14 cellular contexts compared by ENCODE assay signal in genomic region chr5:173802670-173803165, GRCh38.
DNase-seq lines count a peak whose midpoint lies in the region; ATAC-seq and TF ChIP-seq lines count a peak whose summit lies in the region.
"Had no signal": no experiment of that assay in that cellular context is flagged by ENCODE, and none has a peak within 500 bp of the region (broad histone marks: within the 10 kb centered on the region; RNA-seq: fewer than 3 reads in every experiment).

No MANE protein-coding gene starts in this region.

- intact Hi-C loops in Right ventricle myocardium superior (cut with DNase I), result no loop called here

- H3K9me3 Mint-ChIP-seq in H9, result peaks cover 0 to 7% of the 10 kb centered on the region in 2 experiments; a peak in 3 of 5 replicates
- H3K9me3 Mint-ChIP-seq: activated CD4-positive, alpha-beta T cell treated with anti-CD3 and anti-CD28 coated beads, Interleukin-2, amount 10 ng/mL, durations not matched to agents 24 days and 14 days had no signal

- no peak overlapping the region for H2BK5ac ChIP-seq in H9 (ENCODE audit: insufficient read length, low read length)

- H3K27ac ChIP-seq in H9 (ENCODE audit: insufficient read length, low read depth, low read length), result no peak overlapping the region
- H3K27ac ChIP-seq in RWPE2 (ENCODE audit: poor library complexity, severe bottlenecking), result peak overlapping the region; percentile 6
- no peak overlapping the region for H3K27ac ChIP-seq in effector memory CD4-positive, alpha-beta T cell (ENCODE audit: insufficient read depth, low read length, poor library complexity, severe bottlenecking)
- H3K27ac ChIP-seq: prostate gland had no signal

- H2BK120ac ChIP-seq in H9 (ENCODE audit: low read depth, low read length, poor library complexity, severe bottlenecking), result no peak overlapping the region

- H3K4me1 ChIP-seq in H9 (ENCODE audit: insufficient read depth, low read length), result no peaks in the 10 kb centered on the region
- H3K4me1 ChIP-seq in RWPE2 (ENCODE audit: insufficient read depth, poor library complexity, severe bottlenecking), result peaks cover 14% of the 10 kb centered on the region
- H3K4me1 ChIP-seq in effector memory CD4-positive, alpha-beta T cell (ENCODE audit: control insufficient read depth, insufficient read depth, low read length, poor library complexity, severe bottlenecking), result no peaks in the 10 kb centered on the region
- H3K4me1 ChIP-seq: prostate gland had no signal

- no peaks in the 10 kb centered on the region for H3K36me3 ChIP-seq in RWPE2 (ENCODE audit: low read depth)
- H3K36me3 ChIP-seq in effector memory CD4-positive, alpha-beta T cell (ENCODE audit: control insufficient read depth, insufficient read depth, low read length), result no peaks in the 10 kb centered on the region
- H3K36me3 ChIP-seq: prostate gland had no signal

- H3K27me3 Mint-ChIP-seq in H9 (ENCODE audit: low read depth), result peaks cover 1% of the 10 kb centered on the region; the same call in 1 of the 2 replicates
- H3K27me3 Mint-ChIP-seq: activated CD4-positive, alpha-beta T cell treated with anti-CD3 and anti-CD28 coated beads, Interleukin-2, amount 10 ng/mL, durations not matched to agents 24 days and 14 days; activated naive CD8-positive, alpha-beta T cell had no signal

- no peak overlapping the region for H3K27ac Mint-ChIP-seq in H9
- H3K27ac Mint-ChIP-seq: activated CD4-positive, alpha-beta T cell treated with anti-CD3 and anti-CD28 coated beads, Interleukin-2, amount 10 ng/mL, durations not matched to agents 24 days and 14 days; activated naive CD8-positive, alpha-beta T cell; CD8-positive, alpha-beta T cell had no signal

- no peak overlapping the region for H3K56ac ChIP-seq in H9 (ENCODE audit: insufficient read length, low read depth, low read length)

- TF ChIP-seq CTCF in H9 (conservative IDR thresholded peaks at IDR 0.05) (no peak), RWPE2 (IDR thresholded peaks at IDR 0.05; ENCODE audit: poor library complexity, severe bottlenecking) (no peak)

- H2AFZ ChIP-seq in H9 (ENCODE audit: low read length), result no peak overlapping the region

- H3K4me2 ChIP-seq in H9 (ENCODE audit: insufficient read depth, insufficient read length, low read length), result no peak overlapping the region

- H4K8ac ChIP-seq in H9 (replicated peaks; ENCODE audit: insufficient read length, low read depth, low read length), result no peak overlapping the region

- H2AK5ac ChIP-seq in H9 (ENCODE audit: insufficient read length, low read length), result no peak overlapping the region

- H4K5ac ChIP-seq in H9 (ENCODE audit: insufficient read length, low read depth, low read length), result no peak overlapping the region

- H2BK20ac ChIP-seq in H9 (ENCODE audit: low read depth, low read length, poor library complexity, severe bottlenecking), result no peak overlapping the region

- no peak overlapping the region for H3K4me3 Mint-ChIP-seq in H9
- H3K4me3 Mint-ChIP-seq: activated CD4-positive, alpha-beta T cell treated with anti-CD3 and anti-CD28 coated beads, Interleukin-2, amount 10 ng/mL, durations not matched to agents 24 days and 14 days; activated naive CD8-positive, alpha-beta T cell; CD8-positive, alpha-beta T cell had no signal

- no peaks in the 10 kb centered on the region for H3K4me1 Mint-ChIP-seq in H9
- H3K4me1 Mint-ChIP-seq: activated CD4-positive, alpha-beta T cell treated with anti-CD3 and anti-CD28 coated beads, Interleukin-2, amount 10 ng/mL, durations not matched to agents 24 days and 14 days had no signal

- H3K79me1 ChIP-seq in H9 (ENCODE audit: insufficient read depth, low read depth, low read length, poor library complexity, severe bottlenecking), result no peaks in the 10 kb centered on the region

- DNase-seq in H9 (no peak), RWPE2 (ENCODE audit: low spot score) (peak; percentile 74), Right ventricle myocardium superior (peak; percentile 69), renal cortical epithelial cell (ENCODE audit: low read depth) (peak; percentile 91), NCI-H2081 treated with DMSO at 0.1 percent for 48 hours (lab: John Stamatoyannopoulos, UW) (no peak), activated gamma-delta T cell treated with Interleukin-2 at 50 U/mL for 16 hours (no peak)
- DNase-seq in effector memory CD4-positive, alpha-beta T cell, result no peak
- DNase-seq: activated CD4-positive, alpha-beta T cell treated with anti-CD3 and anti-CD28 coated beads, Interleukin-2, amount 10 ng/mL, durations not matched to agents 24 days and 14 days; CD8-positive, alpha-beta T cell; RPMI8226 had no signal

- H3K79me2 ChIP-seq in H9 (ENCODE audit: insufficient read depth, low read length), result no peaks in the 10 kb centered on the region

- peaks cover 0 to 6% (median 2%) of the 10 kb centered on the region in 3 experiments; a peak in 2 of 7 replicates for H3K36me3 Mint-ChIP-seq in H9 (ENCODE audit: insufficient read depth in 1 of 3, low read depth in 3 of 3)
- H3K36me3 Mint-ChIP-seq: activated naive CD8-positive, alpha-beta T cell; CD8-positive, alpha-beta T cell had no signal

- H2BK12ac ChIP-seq in H9 (ENCODE audit: insufficient read length, low read depth, low read length), result no peak overlapping the region

- H3K9me3 ChIP-seq in H9 (ENCODE audit: control insufficient read depth, low read depth, low read length) (no peaks in the 10 kb centered on the region), RWPE2 (ENCODE audit: severe bottlenecking) (no peaks in the 10 kb centered on the region)
- no peaks in the 10 kb centered on the region for H3K9me3 ChIP-seq in effector memory CD4-positive, alpha-beta T cell (ENCODE audit: control insufficient read depth, low read length)
- H3K9me3 ChIP-seq: prostate gland had no signal

- no peak overlapping the region; the same call in 1 of the 2 replicates for H3K14ac ChIP-seq in H9 (ENCODE audit: insufficient read depth, low read length)

- WGBS in H9 (ENCODE audit: extremely low coverage, insufficient read length, low lambda C conversion rate), result no CpG with 5 or more reads among the region's 7 CpGs

- no peaks in the 10 kb centered on the region for H3K27me3 ChIP-seq in H9 (ENCODE audit: insufficient read depth, low read length)
- no peaks in the 10 kb centered on the region for H3K27me3 ChIP-seq in RWPE2 (ENCODE audit: insufficient read depth, poor library complexity, severe bottlenecking)
- no peaks in the 10 kb centered on the region for H3K27me3 ChIP-seq in effector memory CD4-positive, alpha-beta T cell (replicated peaks; ENCODE audit: control insufficient read depth, insufficient read depth, low read length, poor library complexity, severe bottlenecking)

- peak overlapping the region; percentile 38 for H3K18ac ChIP-seq in H9 (ENCODE audit: insufficient read length, low read depth, low read length)

- no peak overlapping the region for H3T11ph ChIP-seq in H9 (ENCODE audit: low read length)

- ATAC-seq in RWPE2 (ENCODE audit: low read depth), result peak; percentile 88
- peak; percentile 68 for ATAC-seq in Right ventricle myocardium superior (ENCODE audit: poor library complexity)
- no peak for ATAC-seq in GM21619 (IDR thresholded peaks at IDR 0.05; ENCODE audit: unreplicated experiment)
- ATAC-seq: CD8-positive, alpha-beta T cell; GM12878 had no signal

- no peaks in the 10 kb centered on the region for H3K23me2 ChIP-seq in H9 (ENCODE audit: insufficient read length, low read depth, low read length, poor library complexity, severe bottlenecking)

- H3K23ac ChIP-seq in H9 (ENCODE audit: insufficient read length, low read depth, low read length), result no peak overlapping the region

- no peak overlapping the region for H3K4ac ChIP-seq in H9 (ENCODE audit: low read depth, low read length)

- H2BK15ac ChIP-seq in H9 (ENCODE audit: low read depth, low read length), result no peak overlapping the region

- no peaks in the 10 kb centered on the region for H4K20me1 ChIP-seq in H9 (ENCODE audit: control insufficient read depth, insufficient read depth, insufficient read length)

- no peak overlapping the region for H3K4me3 ChIP-seq in RWPE2 (ENCODE audit: severe bottlenecking)
- H3K4me3 ChIP-seq in effector memory CD4-positive, alpha-beta T cell (ENCODE audit: insufficient read depth, low read depth, low read length, poor library complexity, severe bottlenecking), result no peak overlapping the region
- H3K4me3 ChIP-seq: GM12878, prostate gland had no signal

- H4K91ac ChIP-seq in H9 (ENCODE audit: insufficient read length, low read depth, low read length), result no peak overlapping the region

- H3K9ac ChIP-seq in H9 (ENCODE audit: extremely low read depth, insufficient read length, low read length), result no peak overlapping the region

Comparison
In these comparisons a context has a peak if more than half of its experiments do, and no peak if none do; other contexts are left out.
1. DNase-seq: peak in RWPE2 (single experiment), Right ventricle myocardium superior (single experiment) and renal cortical epithelial cell (single experiment); none in H9 (single experiment), NCI-H2081 treated with DMSO at 0.1 percent for 48 hours (single experiment), effector memory CD4-positive, alpha-beta T cell (0 of 3) and activated gamma-delta T cell treated with Interleukin-2 at 50 U/mL for 16 hours (single experiment).